ENCODE assay signal across 8 cellular contexts in the genomic region with DNA sequence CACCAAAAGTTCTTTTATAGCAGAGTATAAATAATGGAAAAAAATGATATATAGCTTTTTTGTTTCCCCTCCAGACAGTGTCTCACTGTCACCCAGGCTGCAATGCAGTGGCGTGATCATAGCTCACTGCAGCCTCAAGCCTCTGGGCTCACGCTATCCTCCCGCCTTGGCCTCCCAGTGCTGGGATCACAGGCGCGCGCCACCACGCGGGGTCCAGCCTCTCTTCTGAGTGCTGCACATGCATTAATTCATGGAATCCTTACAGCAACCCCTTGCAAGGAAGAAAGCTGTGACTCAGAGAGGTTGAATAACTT. TPM values are rescaled to one million over a fixed set of nuclear protein-coding genes. Genes with fewer than 3 reads are reported as not detected.
DNase-seq lines count a peak whose midpoint lies in the region; ATAC-seq and TF ChIP-seq lines count a peak whose summit lies in the region.

No MANE protein-coding gene starts in this region.

- peaks cover 3% of the 10 kb centered on the region for H3K27me3 Mint-ChIP-seq in HFFc6 (ENCODE audit: insufficient read depth)
- peaks cover 16% of the 10 kb centered on the region for H3K27me3 Mint-ChIP-seq in activated T-helper 2 cell treated with anti-CD3 and anti-CD28 coated beads, Interferon-gamma antibody, Interleukin-2, Interleukin-4, amounts not matched to agents 10 μg/mL and 5 μg/mL and 100 μg/mL, durations not matched to agents 14 hours and 24 hours and 36 hours (ENCODE audit: low read depth)

- no peak overlapping the region for H3K27ac ChIP-seq in right cardiac atrium (ENCODE audit: low read length)
- peak overlapping the region; percentile 67 to 98 (median 92) for H3K27ac ChIP-seq in skin epidermis

- H3K4me3 ChIP-seq in right cardiac atrium (ENCODE audit: low read length) (peak overlapping the region; percentile 88), skin epidermis (peak overlapping the region; percentile 50 to 89 (median 73))

- H3K4me1 Mint-ChIP-seq in HFFc6 (ENCODE audit: low read depth) = peaks cover 20% of the 10 kb centered on the region
- peaks cover 20% of the 10 kb centered on the region for H3K4me1 Mint-ChIP-seq in activated T-helper 2 cell treated with anti-CD3 and anti-CD28 coated beads, Interferon-gamma antibody, Interleukin-2, Interleukin-4, amounts not matched to agents 10 μg/mL and 5 μg/mL and 100 μg/mL, durations not matched to agents 14 hours and 24 hours and 36 hours (ENCODE audit: low read depth)

- peak overlapping the region; percentile 90 for H3K4me3 Mint-ChIP-seq in HFFc6
- H3K4me3 Mint-ChIP-seq in activated T-helper 2 cell treated with anti-CD3 and anti-CD28 coated beads, Interferon-gamma antibody, Interleukin-2, Interleukin-4, amounts not matched to agents 10 μg/mL and 5 μg/mL and 100 μg/mL, durations not matched to agents 14 hours and 24 hours and 36 hours (ENCODE audit: low read depth) = peak overlapping the region; percentile 60

- H3K27ac Mint-ChIP-seq in HFFc6 = peak overlapping the region; percentile 92
- H3K27ac Mint-ChIP-seq in activated T-helper 2 cell treated with anti-CD3 and anti-CD28 coated beads, Interferon-gamma antibody, Interleukin-2, Interleukin-4, amounts not matched to agents 10 μg/mL and 5 μg/mL and 100 μg/mL, durations not matched to agents 14 hours and 24 hours and 36 hours = no peak overlapping the region

- no peak for TF ChIP-seq CTCF in HFFc6 (IDR thresholded peaks at IDR 0.05)

- peak; percentile 9 to 25 for ATAC-seq in right cardiac atrium
- ATAC-seq in GM19351 (IDR thresholded peaks at IDR 0.05; ENCODE audit: unreplicated experiment) = no peak

- DNase-seq in HFFc6 (peak; percentile 17), right cardiac atrium (no peak), NCI-H1048 (lab: John Stamatoyannopoulos, UW) (no peak), ACHN (no peak), ureter (ENCODE audit: low spot score) (no peak)
- no peak for DNase-seq in activated T-helper 2 cell treated with anti-CD3 and anti-CD28 coated beads, Interferon-gamma antibody, Interleukin-2, Interleukin-4, amounts not matched to agents 10 μg/mL and 5 μg/mL and 100 μg/mL, durations not matched to agents 14 hours and 24 hours and 36 hours (ENCODE audit: low spot score)

- WGBS in right cardiac atrium = 41% methylated on average over 8 of the region's 8 CpGs

- no peaks in the 10 kb centered on the region for H3K36me3 Mint-ChIP-seq in HFFc6 (ENCODE audit: low read depth)
- H3K36me3 Mint-ChIP-seq in activated T-helper 2 cell treated with anti-CD3 and anti-CD28 coated beads, Interferon-gamma antibody, Interleukin-2, Interleukin-4, amounts not matched to agents 10 μg/mL and 5 μg/mL and 100 μg/mL, durations not matched to agents 14 hours and 24 hours and 36 hours (ENCODE audit: low read depth) = peaks cover 4% of the 10 kb centered on the region

- in situ Hi-C loops in ACHN (cut with HindIII; ENCODE audit: low pct_ligation_motif_present, low pct_unique_long_range_greater_than_20kb, low sequenced_read_pairs) = no loop called here

- peaks cover 2% of the 10 kb centered on the region for H3K4me1 ChIP-seq in right cardiac atrium (ENCODE audit: control insufficient read depth, insufficient read depth, low read length)

- H3K27me3 ChIP-seq in right cardiac atrium (ENCODE audit: control insufficient read depth, insufficient read depth) = no peaks in the 10 kb centered on the region

- intact Hi-C loops in activated T-helper 2 cell treated with anti-CD3 and anti-CD28 coated beads, Interferon-gamma antibody, Interleukin-2, Interleukin-4, amounts not matched to agents 10 μg/mL and 5 μg/mL and 100 μg/mL, durations not matched to agents 14 hours and 24 hours and 36 hours (cut with micrococcal nuclease) = no loop called here
- intact Hi-C loops in right cardiac atrium (cut with DNase I) = no loop called here

- no peaks in the 10 kb centered on the region for H3K9me3 Mint-ChIP-seq in HFFc6
- no peaks in the 10 kb centered on the region for H3K9me3 Mint-ChIP-seq in activated T-helper 2 cell treated with anti-CD3 and anti-CD28 coated beads, Interferon-gamma antibody, Interleukin-2, Interleukin-4, amounts not matched to agents 10 μg/mL and 5 μg/mL and 100 μg/mL, durations not matched to agents 14 hours and 24 hours and 36 hours

- no peaks in the 10 kb centered on the region for H3K9me3 ChIP-seq in right cardiac atrium (ENCODE audit: control insufficient read depth, low read length)

RNA-seq across cellular contexts. Expression of a gene that starts 18.0 kb away (rescaled TPM):
- total RNA-seq in HFFc6 (2021; fragmentation: NEBNext Ultra II Directional; extraction: Animal tissue kit (Norgen Biotek cat#: 25700)) = 10 to 100 TPM; 19.4 to 21.8 (median 21.0) TPM
- total RNA-seq in activated T-helper 2 cell treated with anti-CD3 and anti-CD28 coated beads, Interferon-gamma antibody, Interleukin-2, Interleukin-4, amounts not matched to agents 10 μg/mL and 5 μg/mL and 100 μg/mL, durations not matched to agents 14 hours and 24 hours and 36 hours = 0.78 and 0.82 TPM in 2 replicates
- total RNA-seq in right cardiac atrium = 10 to 100 TPM; 22.9 to 25.1 (median 24.8) TPM
- 15.2 TPM for polyA plus RNA-seq in right cardiac atrium
- total RNA-seq in ureter = 21.6 TPM

RNA-seq across cellular contexts. Expression of a gene that starts 42.9 kb away (rescaled TPM):
- total RNA-seq in HFFc6 (2021; fragmentation: NEBNext Ultra II Directional; extraction: Animal tissue kit (Norgen Biotek cat#: 25700)) = 100 to 1,000 TPM in 5 of 6 experiments, 10 to 100 TPM in 1; 98.2 to 120 (median 104) TPM
- 83.8 and 91.6 TPM in 2 replicates for total RNA-seq in activated T-helper 2 cell treated with anti-CD3 and anti-CD28 coated beads, Interferon-gamma antibody, Interleukin-2, Interleukin-4, amounts not matched to agents 10 μg/mL and 5 μg/mL and 100 μg/mL, durations not matched to agents 14 hours and 24 hours and 36 hours
- 10 to 100 TPM; 46.6 to 64.9 (median 49.8) TPM for total RNA-seq in right cardiac atrium
- polyA plus RNA-seq in right cardiac atrium = 36.1 TPM
- total RNA-seq in ureter = 133 TPM

RNA-seq across cellular contexts. Expression of a gene that starts 43.2 kb away (rescaled TPM):
- 1 to 10 TPM; 4.3 to 7.6 (median 5.1) TPM for total RNA-seq in HFFc6 (2021; fragmentation: NEBNext Ultra II Directional; extraction: Animal tissue kit (Norgen Biotek cat#: 25700))
- total RNA-seq in activated T-helper 2 cell treated with anti-CD3 and anti-CD28 coated beads, Interferon-gamma antibody, Interleukin-2, Interleukin-4, amounts not matched to agents 10 μg/mL and 5 μg/mL and 100 μg/mL, durations not matched to agents 14 hours and 24 hours and 36 hours = 2.3 and 2.8 TPM in 2 replicates
- total RNA-seq in right cardiac atrium (1 to 10 TPM in 2 of 4 donors, under 1 TPM in 2; 0.51 to 1.5 (median 0.92) TPM), ureter (8.7 TPM)
- 0.95 TPM for polyA plus RNA-seq in right cardiac atrium

RNA-seq across cellular contexts. Expression of a gene that starts 56.8 kb away (rescaled TPM):
- 10 to 100 TPM; 26.6 to 31.0 (median 27.7) TPM for total RNA-seq in HFFc6 (2021; fragmentation: NEBNext Ultra II Directional; extraction: Animal tissue kit (Norgen Biotek cat#: 25700))
- 38.1 and 41.6 TPM in 2 replicates for total RNA-seq in activated T-helper 2 cell treated with anti-CD3 and anti-CD28 coated beads, Interferon-gamma antibody, Interleukin-2, Interleukin-4, amounts not matched to agents 10 μg/mL and 5 μg/mL and 100 μg/mL, durations not matched to agents 14 hours and 24 hours and 36 hours
- 10 to 100 TPM; 17.3 to 22.2 (median 18.7) TPM for total RNA-seq in right cardiac atrium
- 23.6 TPM for polyA plus RNA-seq in right cardiac atrium
- total RNA-seq in ureter = 35.9 TPM

Comparison
In these comparisons a context has a peak if more than half of its experiments do, and no peak if none do; other contexts are left out.
1. RNA of a gene that starts 18.0 kb away (total RNA-seq): 22.9 to 25.1 TPM in right cardiac atrium, 21.6 TPM in ureter (single experiment) and 19.4 to 21.8 TPM in HFFc6; 0.78 to 0.82 TPM in activated T-helper 2 cell treated with anti-CD3 and anti-CD28 coated beads, Interferon-gamma antibody, Interleukin-2, Interleukin-4, amounts not matched to agents 10 μg/mL and 5 μg/mL and 100 μg/mL, durations not matched to agents 14 hours and 24 hours and 36 hours; every median in the first group is over 10 times any median in the second.